Comparison of ENCODE assay signal across 14 cellular contexts in genomic region chr4:4254666-4255065, GRCh38. TPM values are rescaled to one million over a fixed set of nuclear protein-coding genes. Genes with fewer than 3 reads are reported as not detected.
"Had no signal": no experiment of that assay in that cellular context is flagged by ENCODE, and none has a peak within 500 bp of the region (broad histone marks: within the 10 kb centered on the region; RNA-seq: fewer than 3 reads in every experiment).

No MANE protein-coding gene starts in this region.

- H3K4me3 Mint-ChIP-seq: activated naive CD8-positive, alpha-beta T cell treated with anti-CD3 and anti-CD28 coated beads, Interleukin-2, amount 50 U/mL, for 24 hours; central memory CD8-positive, alpha-beta T cell; dendritic cell treated with granulocyte-macrophage colony-stimulating factor and Interleukin-4, amounts not matched to agents 40 ng/mL and 50 ng/mL, for 4 days; neural progenitor cell had no signal

- H3K4me1 Mint-ChIP-seq: central memory CD8-positive, alpha-beta T cell had no signal

- H3K9me3 ChIP-seq: right atrium auricular region, SJSA1, transverse colon had no signal

- ATAC-seq: activated naive CD8-positive, alpha-beta T cell treated with anti-CD3 and anti-CD28 coated beads, Interleukin-2, amount 50 U/mL, for 24 hours had no signal

- H3K4me3 ChIP-seq: neural progenitor cell, right atrium auricular region, SJSA1, smooth muscle cell, transverse colon had no signal

- H3K27ac ChIP-seq: neural progenitor cell, parathyroid adenoma, right atrium auricular region, SJSA1, transverse colon had no signal

- H3K27ac Mint-ChIP-seq: activated naive CD8-positive, alpha-beta T cell treated with anti-CD3 and anti-CD28 coated beads, Interleukin-2, amount 50 U/mL, for 24 hours; dendritic cell treated with granulocyte-macrophage colony-stimulating factor and Interleukin-4, amounts not matched to agents 40 ng/mL and 50 ng/mL, for 4 days; neural progenitor cell had no signal

- H3K4me1 ChIP-seq: neural progenitor cell, parathyroid adenoma, right atrium auricular region, SJSA1 had no signal

- DNase-seq: activated CD4-positive, alpha-beta T cell treated with anti-CD3 and anti-CD28 coated beads, Interleukin-2, amount 50 U/mL, for 4 hours; activated CD4-positive, CD25-positive, alpha-beta regulatory T cell treated with anti-CD3 and anti-CD28 coated beads, Interleukin-2, amount 50 U/mL, for 72 hours; activated naive CD4-positive, alpha-beta T cell; activated naive CD8-positive, alpha-beta T cell treated with anti-CD3 and anti-CD28 coated beads, Interleukin-2, amount 50 U/mL, for 24 hours; kidney; SW 1271; transverse colon had no signal

- H3K36me3 Mint-ChIP-seq: neural progenitor cell had no signal

- H3K27me3 ChIP-seq: right atrium auricular region, transverse colon had no signal

- H3K9ac ChIP-seq: neural progenitor cell, parathyroid adenoma had no signal

- H3K36me3 ChIP-seq: neural progenitor cell, right atrium auricular region, SJSA1, transverse colon had no signal

- H3K9me3 Mint-ChIP-seq: activated naive CD8-positive, alpha-beta T cell treated with anti-CD3 and anti-CD28 coated beads, Interleukin-2, amount 50 U/mL, for 24 hours; central memory CD8-positive, alpha-beta T cell; dendritic cell treated with granulocyte-macrophage colony-stimulating factor and Interleukin-4, amounts not matched to agents 40 ng/mL and 50 ng/mL, for 4 days; neural progenitor cell had no signal

- H3K27me3 Mint-ChIP-seq: activated naive CD8-positive, alpha-beta T cell treated with anti-CD3 and anti-CD28 coated beads, Interleukin-2, amount 50 U/mL, for 24 hours had no signal

RNA-seq across cellular contexts. Expression of gene OTOP1, which starts 27.9 kb away (rescaled TPM):
- total RNA-seq: kidney, right atrium auricular region, SJSA1, smooth muscle cell, transverse colon had no signal
- polyA plus RNA-seq: smooth muscle cell had no signal
